ENCODE assay signal across 13 cellular contexts in the genomic region with DNA sequence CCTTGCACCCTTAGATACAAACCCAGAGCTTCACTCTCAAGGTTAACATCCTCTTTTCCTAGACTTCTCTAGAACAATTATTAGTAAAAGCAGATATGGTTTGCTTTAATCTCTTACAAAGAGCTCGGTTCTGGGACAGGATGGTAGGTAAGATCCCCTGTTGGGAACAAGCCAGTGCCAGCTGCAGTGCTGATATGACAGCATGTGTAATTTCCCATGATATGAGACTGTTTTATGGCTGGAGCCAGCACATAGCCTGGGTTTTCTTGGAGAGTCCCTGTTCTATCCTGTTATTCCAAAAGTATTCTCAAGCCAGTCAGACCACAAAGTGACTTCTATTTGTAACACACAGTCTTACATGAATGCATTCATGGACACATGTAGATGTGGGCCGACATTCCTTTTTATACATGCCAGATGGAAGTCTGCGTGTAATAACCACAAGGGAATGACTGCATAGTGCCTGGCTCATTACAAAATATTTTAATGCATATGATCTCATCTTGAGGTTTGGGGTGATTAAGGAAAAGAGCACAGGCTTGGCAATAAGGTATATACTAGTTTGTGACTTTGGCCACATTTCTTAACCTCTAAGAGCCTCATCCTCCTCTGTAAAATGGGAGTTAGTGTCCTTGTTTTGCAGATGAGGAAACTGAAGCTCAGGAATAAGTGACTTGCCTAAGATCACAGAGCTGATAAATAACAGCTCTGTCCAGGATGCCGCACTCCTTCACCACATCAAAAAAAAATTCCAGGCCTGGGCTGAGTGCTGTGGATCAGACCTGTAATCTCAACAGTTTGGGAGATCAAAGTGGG. TPM values are rescaled to one million over a fixed set of nuclear protein-coding genes. Genes with fewer than 3 reads are reported as not detected.
DNase-seq lines count a peak whose midpoint lies in the region; ATAC-seq and TF ChIP-seq lines count a peak whose summit lies in the region.
"Had no signal": no experiment of that assay in that cellular context is flagged by ENCODE, and none has a peak within 500 bp of the region (broad histone marks: within the 10 kb centered on the region; RNA-seq: fewer than 3 reads in every experiment).

No MANE protein-coding gene starts in this region.

- H4K20me1 ChIP-seq in hepatocyte (ENCODE audit: insufficient read depth, poor library complexity, severe bottlenecking) = no peaks in the 10 kb centered on the region

- no peak overlapping the region for H3K4me2 ChIP-seq in hepatocyte

- H3K27ac ChIP-seq in ascending aorta (peak overlapping the region; percentile 78 to 88), hepatocyte (peak overlapping the region; percentile 57), vagina (peak overlapping the region; percentile 50)

- no peaks in the 10 kb centered on the region for H3K9me2 ChIP-seq in hepatocyte (replicated peaks; ENCODE audit: insufficient read depth)

- intact Hi-C loops in ascending aorta (cut with DNase I) (no loop called here), vagina (cut with DNase I) (no loop called here)

- peaks cover 10% of the 10 kb centered on the region for H3K79me2 ChIP-seq in hepatocyte

- H3K4me1 ChIP-seq in ascending aorta = peaks cover 6 to 28% of the 10 kb centered on the region in 2 donors
- H3K4me1 ChIP-seq in hepatocyte (ENCODE audit: insufficient read depth) = peaks cover 12% of the 10 kb centered on the region
- peaks cover 24% of the 10 kb centered on the region for H3K4me1 ChIP-seq in vagina

- H3K4me3 ChIP-seq in ascending aorta (no peak overlapping the region), hepatocyte (no peak overlapping the region), vagina (no peak overlapping the region)
- H3K4me3 ChIP-seq: heart right ventricle had no signal

- no peak for ATAC-seq in HG03135 (IDR thresholded peaks at IDR 0.05; ENCODE audit: unreplicated experiment)
- ATAC-seq: naive thymus-derived CD8-positive, alpha-beta T cell had no signal

- TF ChIP-seq CTCF in ascending aorta (IDR thresholded peaks at IDR 0.05) (no peak), hepatocyte (IDR thresholded peaks at IDR 0.05; ENCODE audit: poor library complexity) (no peak), vagina (IDR thresholded peaks at IDR 0.05) (no peak), type B pancreatic cell (conservative IDR thresholded peaks at IDR 0.05) (no peak)

- H3K36me3 Mint-ChIP-seq in type B pancreatic cell (peaks cover 29% of the 10 kb centered on the region), immature natural killer cell (no peaks in the 10 kb centered on the region)
- H3K36me3 Mint-ChIP-seq: naive thymus-derived CD8-positive, alpha-beta T cell had no signal

- peaks cover 37% of the 10 kb centered on the region for H3K4me1 Mint-ChIP-seq in type B pancreatic cell (ENCODE audit: unreplicated experiment)
- no peaks in the 10 kb centered on the region for H3K4me1 Mint-ChIP-seq in immature natural killer cell

- DNase-seq in NCI-H2171 treated with DMSO at 0.1 percent for 48 hours (lab: John Stamatoyannopoulos, UW) (peak; percentile 8), NCI-H2171 (lab: John Stamatoyannopoulos, UW) (no peak), ascending aorta (ENCODE audit: low spot score in 2 of 2) (no peak), hepatocyte (ENCODE audit: low spot score) (peak; percentile 31), vagina (ENCODE audit: extremely low spot score in 2 of 2) (no peak), type B pancreatic cell (ENCODE audit: extremely low spot score, unreplicated experiment) (no peak), immature natural killer cell (no peak)
- DNase-seq: amygdala; heart right ventricle; naive thymus-derived CD8-positive, alpha-beta T cell; substantia nigra had no signal

- H3K27me3 ChIP-seq in ascending aorta = no peaks in the 10 kb centered on the region
- no peaks in the 10 kb centered on the region for H3K27me3 ChIP-seq in hepatocyte
- no peaks in the 10 kb centered on the region for H3K27me3 ChIP-seq in vagina

- H3K36me3 ChIP-seq in ascending aorta = peaks cover 0 to 5% of the 10 kb centered on the region in 2 donors
- no peaks in the 10 kb centered on the region for H3K36me3 ChIP-seq in hepatocyte (replicated peaks; ENCODE audit: insufficient read depth, low read depth)
- H3K36me3 ChIP-seq in vagina = no peaks in the 10 kb centered on the region
- H3K36me3 ChIP-seq: heart right ventricle had no signal

- 73% methylated on average over 4 of the region's 4 CpGs for WGBS in hepatocyte (ENCODE audit: low lambda C conversion rate, missing lambda C conversion rate)

- peaks cover 3% of the 10 kb centered on the region for H3K27me3 Mint-ChIP-seq in type B pancreatic cell
- H3K27me3 Mint-ChIP-seq in immature natural killer cell (ENCODE audit: low read depth in 3 of 3) = peaks cover 0 to 2% (median 2%) of the 10 kb centered on the region in 3 donors

- H3K9me3 Mint-ChIP-seq in type B pancreatic cell (no peaks in the 10 kb centered on the region), immature natural killer cell (no peaks in the 10 kb centered on the region)
- H3K9me3 Mint-ChIP-seq: naive thymus-derived CD8-positive, alpha-beta T cell; T-helper 1 cell treated with Interleukin-12 subunit alpha and Interleukin-12 subunit beta and Interleukin-4 antibody, amounts not matched to agents 30 μg/mL and 1 μg/mL, for 36 hours had no signal

- H3K9me3 ChIP-seq in ascending aorta (no peaks in the 10 kb centered on the region), hepatocyte (ENCODE audit: low read depth) (no peaks in the 10 kb centered on the region), vagina (no peaks in the 10 kb centered on the region)
- H3K9me3 ChIP-seq: heart right ventricle had no signal

- no peak for TF ChIP-seq POLR2A in vagina (IDR thresholded peaks at IDR 0.05)

- H3K4me3 Mint-ChIP-seq in type B pancreatic cell (no peak overlapping the region), immature natural killer cell (no peak overlapping the region)
- H3K4me3 Mint-ChIP-seq: naive thymus-derived CD8-positive, alpha-beta T cell; T-helper 1 cell treated with Interleukin-12 subunit alpha and Interleukin-12 subunit beta and Interleukin-4 antibody, amounts not matched to agents 30 μg/mL and 1 μg/mL, for 36 hours had no signal

- H2AFZ ChIP-seq in hepatocyte = no peak overlapping the region

- H3K27ac Mint-ChIP-seq in type B pancreatic cell (no peak overlapping the region), immature natural killer cell (no peak overlapping the region)
- H3K27ac Mint-ChIP-seq: naive thymus-derived CD8-positive, alpha-beta T cell; T-helper 1 cell treated with Interleukin-12 subunit alpha and Interleukin-12 subunit beta and Interleukin-4 antibody, amounts not matched to agents 30 μg/mL and 1 μg/mL, for 36 hours had no signal

RNA-seq across cellular contexts. Expression of gene CLMP, which starts 21.8 kb away (rescaled TPM):
- total RNA-seq in ascending aorta (70.6 TPM), hepatocyte (59.4 and 75.1 TPM in 2 replicates), vagina (99.4 TPM), type B pancreatic cell (ENCODE audit: low replicate concordance) (3.6 and 65.7 TPM in 2 replicates)
- polyA plus RNA-seq in hepatocyte (23.3 and 27.1 TPM in 2 replicates), immature natural killer cell (under 1 TPM in 2 of 3 donors, not detected in 1; 0.11 to 0.58 TPM)

Comparison
In these comparisons a context has a peak if more than half of its experiments do, and no peak if none do; other contexts are left out.
1. DNase-seq: peak in NCI-H2171 treated with DMSO at 0.1 percent for 48 hours (single experiment) and hepatocyte (single experiment); none in NCI-H2171 (single experiment), ascending aorta (0 of 2), vagina (0 of 2), type B pancreatic cell (single experiment) and immature natural killer cell (0 of 3).
2. Peak in every context shown above with its lines, with median percentiles within 50 percentile points of each other: H3K27ac ChIP-seq.